In genomic region chr15:96393209-96393513, GRCh38 we compare ENCODE assay signal across 20 cellular contexts.
DNase-seq lines count a peak whose midpoint lies in the region; ATAC-seq, FAIRE-seq and TF ChIP-seq lines count a peak whose summit lies in the region.
"Had no signal": no experiment of that assay in that cellular context is flagged by ENCODE, and none has a peak within 500 bp of the region (broad histone marks: within the 10 kb centered on the region; RNA-seq: fewer than 3 reads in every experiment).

No MANE protein-coding gene starts in this region.

- H3K4me2 ChIP-seq in MM.1S (ENCODE audit: low read depth, low read length): peak overlapping the region; percentile 50
- H3K4me2 ChIP-seq in osteoblast (ENCODE audit: insufficient read depth, low read length): peak overlapping the region; percentile 44
- H3K4me2 ChIP-seq in PC-3 (ENCODE audit: low read length): no peak overlapping the region
- H3K4me2 ChIP-seq: A549 had no signal

- ATAC-seq in heart left ventricle (no peak), PC-3 (no peak)
- ATAC-seq: A549; CD8-positive, alpha-beta T cell had no signal

- 80 to 92% (median 83%) methylated on average over 2 of the region's 2 CpGs for WGBS in heart left ventricle, 4 donors

- DNase-seq in HFFc6 (no peak), MM.1S (no peak), epithelial cell of proximal tubule (ENCODE audit: low read depth) (no peak), osteoblast (ENCODE audit: insufficient read length, low spot score, missing footprints) (no peak), heart left ventricle (no peak), GM19239 (ENCODE audit: insufficient read length, low spot score) (no peak), PC-3 (no peak)
- DNase-seq: CD8-positive, alpha-beta T cell; COR-L47; DMS153; DMS79 treated with DMSO at 0.1 percent for 48 hours; EL; GOT3 had no signal

- peaks cover 18% of the 10 kb centered on the region for H3K4me1 Mint-ChIP-seq in HFFc6 (ENCODE audit: low read depth)
- H3K4me1 Mint-ChIP-seq: CD14-positive monocyte had no signal

- peak overlapping the region; percentile 22; the same call in 1 of the 2 replicates for H3K4me3 Mint-ChIP-seq in HFFc6
- H3K4me3 Mint-ChIP-seq: CD14-positive monocyte; CD8-positive, alpha-beta T cell; H9 had no signal

- no peak for TF ChIP-seq POLR2A in heart left ventricle (IDR thresholded peaks at IDR 0.05)

- H2AFZ ChIP-seq in MM.1S (ENCODE audit: low read length) (peak overlapping the region; percentile 24), osteoblast (ENCODE audit: low read length) (no peak overlapping the region), PC-3 (ENCODE audit: low read length) (no peak overlapping the region)

- H3K4me3 ChIP-seq in MM.1S (ENCODE audit: low read length): peak overlapping the region; percentile 36
- H3K4me3 ChIP-seq in epithelial cell of proximal tubule (ENCODE audit: low read depth, low read length): peak overlapping the region; percentile 30
- no peak overlapping the region for H3K4me3 ChIP-seq in osteoblast (ENCODE audit: insufficient read depth, low read length)
- no peak overlapping the region for H3K4me3 ChIP-seq in heart left ventricle
- no peak overlapping the region for H3K4me3 ChIP-seq in PC-3 (ENCODE audit: low read length)
- H3K4me3 ChIP-seq: A549 had no signal

- H3K9ac ChIP-seq in MM.1S (ENCODE audit: low read length): no peak overlapping the region; the same call in 1 of the 2 replicates
- no peak overlapping the region for H3K9ac ChIP-seq in PC-3 (ENCODE audit: low read length)

- POLR2A ChIA-PET in PC-3 (lab: Charles Lee; ENCODE audit: unreplicated experiment): no interaction called here

- H3K9me3 Mint-ChIP-seq in HFFc6: no peaks in the 10 kb centered on the region
- H3K9me3 Mint-ChIP-seq: CD8-positive, alpha-beta T cell; H9 had no signal

- peak overlapping the region; percentile 9; the same call in 1 of the 2 replicates for H3K27ac ChIP-seq in MM.1S (ENCODE audit: low read length)
- H3K27ac ChIP-seq in osteoblast (ENCODE audit: low read depth, low read length): no peak overlapping the region
- H3K27ac ChIP-seq in heart left ventricle: no peak overlapping the region
- no peak overlapping the region for H3K27ac ChIP-seq in PC-3 (ENCODE audit: low read length)

- H3K27ac Mint-ChIP-seq in HFFc6: no peak overlapping the region
- H3K27ac Mint-ChIP-seq: CD14-positive monocyte; CD8-positive, alpha-beta T cell; H9 had no signal

- H3K4me1 ChIP-seq in MM.1S (ENCODE audit: low read length) (0 out of 2 replicates have a peak, but pooled peaks cover 4% of the 10 kb centered on the region), osteoblast (ENCODE audit: insufficient read depth, low read length) (peaks cover 9% of the 10 kb centered on the region), heart left ventricle (no peaks in the 10 kb centered on the region), PC-3 (ENCODE audit: insufficient read depth, low read length) (no peaks in the 10 kb centered on the region)
- H3K4me1 ChIP-seq: A549 had no signal

- H3K27me3 ChIP-seq in MM.1S (replicated peaks; ENCODE audit: insufficient read depth, low read length) (no peaks in the 10 kb centered on the region), osteoblast (ENCODE audit: insufficient read depth, low read length) (no peaks in the 10 kb centered on the region), heart left ventricle (no peaks in the 10 kb centered on the region), PC-3 (ENCODE audit: low read length) (0 out of 2 replicates have a peak, but pooled peaks cover 6% of the 10 kb centered on the region)

- no peaks in the 10 kb centered on the region for H3K9me2 ChIP-seq in MM.1S (replicated peaks; ENCODE audit: insufficient read depth, low read length)
- no peaks in the 10 kb centered on the region for H3K9me2 ChIP-seq in PC-3 (replicated peaks; ENCODE audit: low read length)

- no peaks in the 10 kb centered on the region for H3K79me2 ChIP-seq in MM.1S (ENCODE audit: low read length)
- no peaks in the 10 kb centered on the region for H3K79me2 ChIP-seq in osteoblast (ENCODE audit: insufficient read depth, low read length)
- H3K79me2 ChIP-seq in PC-3 (ENCODE audit: low read length): no peaks in the 10 kb centered on the region

- peaks cover 6% of the 10 kb centered on the region; the same call in 1 of the 2 replicates for H3K27me3 Mint-ChIP-seq in HFFc6 (ENCODE audit: insufficient read depth)

- no peak for FAIRE-seq in GM19239 (lab: Jason Lieb, UNC)
- FAIRE-seq: D721Med, G401.6, GM12891, HTR-8/SVneo had no signal

- 0 out of 2 replicates have a peak, but pooled peaks cover 5% of the 10 kb centered on the region for H3K36me3 Mint-ChIP-seq in HFFc6 (ENCODE audit: low read depth)
- H3K36me3 Mint-ChIP-seq: CD14-positive monocyte; CD8-positive, alpha-beta T cell had no signal

- no peaks in the 10 kb centered on the region for H3K36me3 ChIP-seq in MM.1S (replicated peaks; ENCODE audit: insufficient read depth, low read length)
- no peaks in the 10 kb centered on the region for H3K36me3 ChIP-seq in osteoblast (ENCODE audit: insufficient read depth, low read length)
- H3K36me3 ChIP-seq in heart left ventricle: no peaks in the 10 kb centered on the region
- H3K36me3 ChIP-seq in PC-3 (ENCODE audit: low read depth, low read length): no peaks in the 10 kb centered on the region

- CTCF ChIA-PET in PC-3 (lab: Charles Lee): no interaction called here

- intact Hi-C loops in heart left ventricle (cut with DNase I) (no loop called here), PC-3 (cut with micrococcal nuclease) (no loop called here)

- no TSS peak for BruUV-seq in PC-3 (replicated peaks; lab: Mats Ljungman, UMichigan)

- H3K9me3 ChIP-seq in MM.1S (replicated peaks; ENCODE audit: insufficient read depth, low read length): no peaks in the 10 kb centered on the region
- no peaks in the 10 kb centered on the region for H3K9me3 ChIP-seq in osteoblast (ENCODE audit: low read depth, low read length)
- H3K9me3 ChIP-seq in heart left ventricle: no peaks in the 10 kb centered on the region
- H3K9me3 ChIP-seq in PC-3 (ENCODE audit: low read length): no peaks in the 10 kb centered on the region
- H3K9me3 ChIP-seq: A549 had no signal

- no peaks in the 10 kb centered on the region for H3F3A ChIP-seq in MM.1S (ENCODE audit: insufficient read depth, low read length)
- H3F3A ChIP-seq in PC-3 (ENCODE audit: low read length, unreplicated experiment): no peaks in the 10 kb centered on the region

- H4K20me1 ChIP-seq in MM.1S (ENCODE audit: insufficient read depth, low read length) (no peaks in the 10 kb centered on the region), osteoblast (ENCODE audit: insufficient read depth, low read length) (no peaks in the 10 kb centered on the region), PC-3 (ENCODE audit: low read length) (no peaks in the 10 kb centered on the region)

- TF ChIP-seq CTCF in HFFc6 (IDR thresholded peaks at IDR 0.05): no peak
- TF ChIP-seq CTCF in MM.1S (IDR thresholded peaks at IDR 0.05; ENCODE audit: low read length): no peak
- TF ChIP-seq CTCF in epithelial cell of proximal tubule (conservative IDR thresholded peaks at IDR 0.05; ENCODE audit: low read depth, low read length): no peak
- TF ChIP-seq CTCF in osteoblast (IDR thresholded peaks at IDR 0.05; ENCODE audit: extremely low read depth, low read depth, low read length): no peak
- TF ChIP-seq CTCF in heart left ventricle (IDR thresholded peaks at IDR 0.05): no peak
- no peak for TF ChIP-seq CTCF in PC-3 (conservative IDR thresholded peaks at IDR 0.05; ENCODE audit: low read depth, low read length)

Comparison
In these comparisons a context has a peak if more than half of its experiments do, and no peak if none do; other contexts are left out.
1. H3K4me3 ChIP-seq: peak in MM.1S (single experiment) and epithelial cell of proximal tubule (single experiment); none in osteoblast (single experiment), heart left ventricle (0 of 12) and PC-3 (single experiment).